ENCODE assay signal across 26 cellular contexts in the genomic region with DNA sequence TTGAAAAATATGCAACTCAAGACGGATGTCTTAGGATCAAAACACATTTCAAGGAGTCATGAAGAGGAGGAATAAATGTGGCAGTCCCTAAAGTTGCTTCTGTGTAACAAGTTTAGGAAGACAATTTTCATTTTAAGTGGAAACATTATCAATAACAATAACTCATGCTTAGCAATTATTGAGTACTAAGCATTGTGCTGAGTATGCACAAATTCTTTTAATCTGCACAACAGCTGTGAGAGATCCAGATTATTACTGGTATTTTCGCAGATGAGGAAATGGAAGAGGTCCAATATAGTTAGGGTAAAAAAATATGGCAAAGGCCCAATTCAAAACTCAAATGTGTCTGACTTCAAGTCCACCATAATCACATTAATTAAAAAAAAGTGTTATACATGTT. TPM values are rescaled to one million over a fixed set of nuclear protein-coding genes. Genes with fewer than 3 reads are reported as not detected.
"Had no signal": no experiment of that assay in that cellular context is flagged by ENCODE, and none has a peak within 500 bp of the region (broad histone marks: within the 10 kb centered on the region; RNA-seq: fewer than 3 reads in every experiment).

No MANE protein-coding gene starts in this region.

- H3K27ac ChIP-seq: HL-60, KMS-11, SJCRH30 had no signal

- H3K9ac ChIP-seq: KMS-11 had no signal

- H3K27me3 ChIP-seq: SJCRH30 had no signal

- DNase-seq: MM.1S, NCI-H1092 treated with DMSO at 0.1 percent for 48 hours, NCI-H1436, NCI-H187, NCI-H2029, NCI-H2081 treated with DMSO at 0.1 percent for 48 hours, NCI-H2171, NCI-H226, NCI-H446, NCI-H510A, NCI-H524 treated with DMSO at 0.1 percent for 48 hours, NCI-H69, NCI-H774, PC-3, SHP77 treated with DMSO at 0.1 percent for 48 hours, SJCRH30, T-helper 1 cell had no signal

- H3K9me3 ChIP-seq: SJCRH30 had no signal

- FAIRE-seq: HTR-8/SVneo had no signal

- H3K4me2 ChIP-seq: KMS-11 had no signal

- ATAC-seq: Panc1, PC-3, Right ventricle myocardium inferior, SK-N-SH treated with all-trans-retinoic acid at 6 μM for 48 hours had no signal

- H3K4me3 ChIP-seq: SJCRH30 had no signal

- H3K36me3 ChIP-seq: SJCRH30 had no signal

RNA-seq across cellular contexts. Expression of gene TEX13B, which starts 2.9 kb away (rescaled TPM):
- total RNA-seq: M059J, OCI-LY7, PC-3, Right ventricle myocardium inferior, SJCRH30 had no signal

RNA-seq across cellular contexts. Expression of gene VSIG1, which starts 59.8 kb away (rescaled TPM):
- total RNA-seq: OCI-LY7, Right ventricle myocardium inferior, RPMI7951 had no signal
